1 cellular context compared by ENCODE assay signal in genomic region chr22:29074276-29074625, GRCh38.
TF ChIP-seq lines count a peak whose summit lies in the region.

No MANE protein-coding gene starts in this region.

TF ChIP-seq in HCT116, 20 proteins besides CTCF, POLR2A, EP300 and RAD21 (continued from another document):
- TF ChIP-seq EGR1 (IDR thresholded peaks at IDR 0.05; ENCODE audit: low read depth) (no peak), REST (IDR thresholded peaks at IDR 0.05; ENCODE audit: low read depth) (no peak), FOSL1 (IDR thresholded peaks at IDR 0.05; ENCODE audit: low read depth) (no peak), EZH2 (IDR thresholded peaks at IDR 0.05) (no peak), ZNF274 (IDR thresholded peaks at IDR 0.05; ENCODE audit: low read depth, low read length) (no peak), ATF3 (IDR thresholded peaks at IDR 0.05) (no peak), SIN3A (IDR thresholded peaks at IDR 0.05; ENCODE audit: low read depth) (no peak)
